8 cellular contexts compared by ENCODE assay signal in genomic region chr4:170088686-170089085, GRCh38. TPM values are rescaled to one million over a fixed set of nuclear protein-coding genes. Genes with fewer than 3 reads are reported as not detected.
DNase-seq lines count a peak whose midpoint lies in the region; ATAC-seq, FAIRE-seq and TF ChIP-seq lines count a peak whose summit lies in the region.
"Had no signal": no experiment of that assay in that cellular context is flagged by ENCODE, and none has a peak within 500 bp of the region (broad histone marks: within the 10 kb centered on the region; RNA-seq: fewer than 3 reads in every experiment).

No MANE protein-coding gene starts in this region.

- DNase-seq in keratinocyte (ENCODE audit: low read depth, low spot score) (no peak), C1 segment of cervical spinal cord (lab: John Stamatoyannopoulos, UW) (no peak), NCI-H2107 (lab: John Stamatoyannopoulos, UW) (no peak), cortex of kidney (lab: John Stamatoyannopoulos, UW) (no peak)
- DNase-seq: spleen had no signal

- peak overlapping the region; percentile 96 for H3K4me2 ChIP-seq in keratinocyte (ENCODE audit: control insufficient read depth, extremely low read depth, insufficient read depth, low read depth, low read length)

- H3K9me3 ChIP-seq in HUES64 (ENCODE audit: insufficient read depth, low read depth, low read length) (no peaks in the 10 kb centered on the region), keratinocyte (ENCODE audit: control insufficient read depth, low read depth, low read length) (no peaks in the 10 kb centered on the region), subcutaneous abdominal adipose tissue (ENCODE audit: control insufficient read depth in 5 of 5, low read length in 5 of 5) (no peaks in the 10 kb centered on the region)
- H3K9me3 ChIP-seq: spleen had no signal

- peak; percentile 12; the same call in 2 of the 3 replicates for ATAC-seq in SK-N-SH treated with all-trans-retinoic acid at 6 μM for 48 hours

- peak overlapping the region; percentile 97 for H2AFZ ChIP-seq in keratinocyte (ENCODE audit: control insufficient read depth, low read length)

- dilution Hi-C loops in keratinocyte (cut with MboI; ENCODE audit: extremely low pct_ligation_motif_present, low sequenced_read_pairs) = no loop called here

- no peak for FAIRE-seq in keratinocyte (lab: Jason Lieb, UNC)

- H3K36me3 ChIP-seq in HUES64 (ENCODE audit: insufficient read depth, low read length) (peaks cover 45% of the 10 kb centered on the region), keratinocyte (ENCODE audit: control insufficient read depth in 2 of 2, extremely low read depth in 1 of 2, insufficient read depth in 2 of 2, low read length in 2 of 2) (no peaks in the 10 kb centered on the region), subcutaneous abdominal adipose tissue (ENCODE audit: control insufficient read depth in 5 of 5, insufficient read depth in 5 of 5, low read length in 5 of 5) (peaks cover 0 to 4% (median 3%) of the 10 kb centered on the region in 5 donors)
- H3K36me3 ChIP-seq: spleen had no signal

- H3K4me1 ChIP-seq in HUES64 (ENCODE audit: insufficient read depth, low read length) (peaks cover 11% of the 10 kb centered on the region), keratinocyte (ENCODE audit: control insufficient read depth, extremely low read depth, insufficient read depth, low read length) (peaks cover 11% of the 10 kb centered on the region), subcutaneous abdominal adipose tissue (ENCODE audit: control insufficient read depth in 5 of 5, insufficient read depth in 5 of 5, low read length in 5 of 5) (peaks cover 2 to 19% (median 14%) of the 10 kb centered on the region in 5 donors)

- no peaks in the 10 kb centered on the region for H4K20me1 ChIP-seq in keratinocyte (ENCODE audit: control insufficient read depth, extremely low read depth, insufficient read depth, low read length)

- H3K27me3 ChIP-seq in HUES64 (ENCODE audit: insufficient read depth, low read length) = peaks cover 6% of the 10 kb centered on the region
- no peaks in the 10 kb centered on the region for H3K27me3 ChIP-seq in keratinocyte (ENCODE audit: control insufficient read depth, extremely low read depth, insufficient read depth, low read length)
- H3K27me3 ChIP-seq in subcutaneous abdominal adipose tissue (ENCODE audit: control insufficient read depth in 5 of 5, insufficient read depth in 4 of 5, low read length in 5 of 5) = peaks cover 0 to 2% (median 0%) of the 10 kb centered on the region in 5 donors

- TF ChIP-seq CTCF in keratinocyte (optimal IDR thresholded peaks at IDR 0.05 in 1 of 3, IDR thresholded peaks at IDR 0.05 in 1 of 3, conservative IDR thresholded peaks at IDR 0.05 in 1 of 3; ENCODE audit: extremely low read depth in 1 of 3, insufficient read depth in 2 of 3, low read length in 3 of 3) = no peak

- WGBS in HUES64 = 37% methylated on average over 2 of the region's 2 CpGs

- H3K9ac ChIP-seq in HUES64 (ENCODE audit: low read depth, low read length) (peak overlapping the region; percentile 77; the same call in 1 of the 2 replicates), keratinocyte (ENCODE audit: control insufficient read depth, extremely low read depth, insufficient read depth, low read length) (peak overlapping the region; percentile 63), subcutaneous abdominal adipose tissue (ENCODE audit: low read length in 5 of 5) (peak overlapping the region in 2 of 5 donors; percentile 52 to 60)

- no peaks in the 10 kb centered on the region for H3K9me1 ChIP-seq in keratinocyte (ENCODE audit: control insufficient read depth, extremely low read depth, insufficient read depth, low read length)

- H3K27ac ChIP-seq in HUES64 (ENCODE audit: low read depth, low read length) = no peak overlapping the region
- H3K27ac ChIP-seq in keratinocyte (ENCODE audit: control insufficient read depth, insufficient read depth, low read length) = no peak overlapping the region
- no peak overlapping the region for H3K27ac ChIP-seq in subcutaneous abdominal adipose tissue (ENCODE audit: low read depth, low read length)

- no peaks in the 10 kb centered on the region for H3K79me2 ChIP-seq in keratinocyte (ENCODE audit: control insufficient read depth, insufficient read depth, low read length)

- peak overlapping the region; percentile 64 for H3K4me3 ChIP-seq in HUES64 (ENCODE audit: low read length)
- peak overlapping the region in 1 of 3 experiments; percentile 84 for H3K4me3 ChIP-seq in keratinocyte (ENCODE audit: control insufficient read depth in 2 of 3, extremely low read depth in 1 of 3, insufficient read depth in 2 of 3, low read depth in 1 of 3, low read length in 3 of 3)
- peak overlapping the region in 3 of 5 donors; percentile 73 to 87 (median 79) for H3K4me3 ChIP-seq in subcutaneous abdominal adipose tissue (ENCODE audit: low read depth in 1 of 5, low read length in 5 of 5)

TF ChIP-seq in SK-N-SH treated with all-trans-retinoic acid at 6 μM for 48 hours, 23 proteins besides CTCF, POLR2A, EP300 and RAD21 (continues in another document):
- TF ChIP-seq ESRRG (CRISPR knock-in tag; IDR thresholded peaks at IDR 0.05) = no peak
- no peak for TF ChIP-seq TCF4 (CRISPR knock-in tag; IDR thresholded peaks at IDR 0.05; ENCODE audit: borderline replicate concordance)
- TF ChIP-seq CSDC2 (CRISPR knock-in tag; IDR thresholded peaks at IDR 0.05) = no peak
- TF ChIP-seq ZNF8 (CRISPR knock-in tag; IDR thresholded peaks at IDR 0.05) = no peak
- TF ChIP-seq ARNTL (CRISPR knock-in tag; IDR thresholded peaks at IDR 0.05; ENCODE audit: borderline replicate concordance, low read depth) = no peak
- no peak for TF ChIP-seq CSRNP3 (CRISPR knock-in tag; IDR thresholded peaks at IDR 0.05)
- TF ChIP-seq ZFP3 (CRISPR knock-in tag; IDR thresholded peaks at IDR 0.05) = no peak
- TF ChIP-seq ZNF70 (CRISPR knock-in tag; IDR thresholded peaks at IDR 0.05) = no peak
- TF ChIP-seq, protein P1, sequence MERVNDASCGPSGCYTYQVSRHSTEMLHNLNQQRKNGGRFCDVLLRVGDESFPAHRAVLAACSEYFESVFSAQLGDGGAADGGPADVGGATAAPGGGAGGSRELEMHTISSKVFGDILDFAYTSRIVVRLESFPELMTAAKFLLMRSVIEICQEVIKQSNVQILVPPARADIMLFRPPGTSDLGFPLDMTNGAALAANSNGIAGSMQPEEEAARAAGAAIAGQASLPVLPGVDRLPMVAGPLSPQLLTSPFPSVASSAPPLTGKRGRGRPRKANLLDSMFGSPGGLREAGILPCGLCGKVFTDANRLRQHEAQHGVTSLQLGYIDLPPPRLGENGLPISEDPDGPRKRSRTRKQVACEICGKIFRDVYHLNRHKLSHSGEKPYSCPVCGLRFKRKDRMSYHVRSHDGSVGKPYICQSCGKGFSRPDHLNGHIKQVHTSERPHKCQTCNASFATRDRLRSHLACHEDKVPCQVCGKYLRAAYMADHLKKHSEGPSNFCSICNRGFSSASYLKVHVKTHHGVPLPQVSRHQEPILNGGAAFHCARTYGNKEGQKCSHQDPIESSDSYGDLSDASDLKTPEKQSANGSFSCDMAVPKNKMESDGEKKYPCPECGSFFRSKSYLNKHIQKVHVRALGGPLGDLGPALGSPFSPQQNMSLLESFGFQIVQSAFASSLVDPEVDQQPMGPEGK (CRISPR knock-in tag; IDR thresholded peaks at IDR 0.05; ENCODE audit: borderline replicate concordance) = no peak
- TF ChIP-seq TSHZ2 (CRISPR knock-in tag; IDR thresholded peaks at IDR 0.05) = no peak
- TF ChIP-seq SNAI2 (CRISPR knock-in tag; IDR thresholded peaks at IDR 0.05) = no peak

RNA-seq across cellular contexts. Expression of gene AADAT, which starts 1.1 kb away (rescaled TPM):
- polyA plus RNA-seq in HUES64 (2013, experiment 1 of 2) = 16.6 TPM
- polyA plus RNA-seq in HUES64 (2013, experiment 2 of 2) = 18.3 TPM
- 2.1 to 6.2 TPM (median 5.2 TPM) in 3 replicates for polyA plus RNA-seq in keratinocyte
- not detected for polyA plus RNA-seq in keratinocyte (2011; ENCODE audit: low read depth)
- 1.9 and 5.1 TPM in 2 replicates for polyA plus RNA-seq in keratinocyte (2011; cell fraction: cytosol; rRNA removed)
- 6.0 and 7.4 TPM in 2 replicates for polyA plus RNA-seq in keratinocyte (2011; cell fraction: nucleus; rRNA removed)
- polyA plus RNA-seq in keratinocyte (2012; ENCODE audit: low replicate concordance) = 2.3 TPM in 1 of 2 replicates, not detected in the other
- 2.1 to 3.6 TPM in 2 of 3 replicates, not detected in the other for polyA minus RNA-seq in keratinocyte
- not detected for polyA minus RNA-seq in keratinocyte (2011; cell fraction: cytosol; rRNA and poly(A)+ RNA removed)
- polyA minus RNA-seq in keratinocyte (2011; cell fraction: nucleus; rRNA and poly(A)+ RNA removed) = 1.6 and 2.1 TPM in 2 replicates
